16 cellular contexts compared by ENCODE assay signal in genomic region chr9:114694146-114694545, GRCh38. TPM values are rescaled to one million over a fixed set of nuclear protein-coding genes. Genes with fewer than 3 reads are reported as not detected.
DNase-seq lines count a peak whose midpoint lies in the region; FAIRE-seq and TF ChIP-seq lines count a peak whose summit lies in the region.
"Had no signal": no experiment of that assay in that cellular context is flagged by ENCODE, and none has a peak within 500 bp of the region (broad histone marks: within the 10 kb centered on the region; RNA-seq: fewer than 3 reads in every experiment).

No MANE protein-coding gene starts in this region.

- H3K36me3 ChIP-seq in mesenchymal stem cell (ENCODE audit: control insufficient read depth in 1 of 2, insufficient read depth in 2 of 2, low read depth in 1 of 2, low read length in 2 of 2): no peaks in the 10 kb centered on the region
- no peaks in the 10 kb centered on the region for H3K36me3 ChIP-seq in BE2C
- H3K36me3 ChIP-seq in uterus: no peaks in the 10 kb centered on the region
- H3K36me3 ChIP-seq: brain microvascular endothelial cell had no signal

- H2BK15ac ChIP-seq in mesenchymal stem cell (ENCODE audit: low read depth, poor library complexity, severe bottlenecking): no peak overlapping the region

- no peak overlapping the region for H2BK12ac ChIP-seq in mesenchymal stem cell (ENCODE audit: low read length in 2 of 2)

- peak; percentile 46 for FAIRE-seq in HTR-8/SVneo (lab: Jason Lieb, UNC)
- FAIRE-seq: H1, TTC549 had no signal

- H3K36me3 Mint-ChIP-seq in activated CD4-positive, alpha-beta T cell treated with anti-CD3 and anti-CD28 coated beads, Interleukin-2, amount 10 ng/mL, durations not matched to agents 7 days and 5 days (ENCODE audit: low read depth): peaks cover 38% of the 10 kb centered on the region
- peaks cover 3% of the 10 kb centered on the region for H3K36me3 Mint-ChIP-seq in activated naive CD8-positive, alpha-beta T cell

- CTCF ChIA-PET in activated CD4-positive, alpha-beta T cell treated with anti-CD3 and anti-CD28 coated beads, Interleukin-2, amount 10 ng/mL, durations not matched to agents 7 days and 5 days (lab: Charles Lee): interaction anchor here (1.1 to 5.6 kb wide), 10 partner anchors 9 to 288 kb away, joined by 3 to 29 read pairs (median 5); partner anchors contain the start of gene TEX48

- peaks cover 13% of the 10 kb centered on the region for H3K4me1 ChIP-seq in mesenchymal stem cell (ENCODE audit: control insufficient read depth, insufficient read depth, low read depth, low read length)
- no peaks in the 10 kb centered on the region for H3K4me1 ChIP-seq in BE2C
- H3K4me1 ChIP-seq in uterus: no peaks in the 10 kb centered on the region

- H2AK5ac ChIP-seq in mesenchymal stem cell (ENCODE audit: low read length, severe bottlenecking): peak overlapping the region; percentile 12

- H3K27ac ChIP-seq in mesenchymal stem cell (ENCODE audit: low read length, poor library complexity, severe bottlenecking) (no peak overlapping the region), uterus (no peak overlapping the region)
- H3K27ac ChIP-seq: brain microvascular endothelial cell had no signal

- peak overlapping the region; percentile 80 for H3K27ac Mint-ChIP-seq in activated CD4-positive, alpha-beta T cell treated with anti-CD3 and anti-CD28 coated beads, Interleukin-2, amount 10 ng/mL, durations not matched to agents 7 days and 5 days
- H3K27ac Mint-ChIP-seq in activated naive CD8-positive, alpha-beta T cell: peak overlapping the region; percentile 97

- no peak overlapping the region for H3K14ac ChIP-seq in mesenchymal stem cell (ENCODE audit: low read length in 2 of 2)

- no peak overlapping the region for H3K4me2 ChIP-seq in mesenchymal stem cell (ENCODE audit: low read length, poor library complexity, severe bottlenecking)

- no peaks in the 10 kb centered on the region for H3K9me3 ChIP-seq in mesenchymal stem cell (ENCODE audit: control insufficient read depth, low read length)
- H3K9me3 ChIP-seq in BE2C: no peaks in the 10 kb centered on the region
- H3K9me3 ChIP-seq in uterus: no peaks in the 10 kb centered on the region

- H2BK120ac ChIP-seq in mesenchymal stem cell (ENCODE audit: low read depth, low read length): no peak overlapping the region

- H3K4ac ChIP-seq in mesenchymal stem cell (ENCODE audit: low read depth in 1 of 2, low read length in 2 of 2): no peak overlapping the region

- no peak overlapping the region for H4K91ac ChIP-seq in mesenchymal stem cell (ENCODE audit: low read length)

- no peak overlapping the region for H3K9ac ChIP-seq in mesenchymal stem cell (ENCODE audit: low read length)

- no peak overlapping the region for H2BK5ac ChIP-seq in mesenchymal stem cell (ENCODE audit: low read depth, low read length, poor library complexity, severe bottlenecking)

- H3K27me3 Mint-ChIP-seq in activated CD4-positive, alpha-beta T cell treated with anti-CD3 and anti-CD28 coated beads, Interleukin-2, amount 10 ng/mL, durations not matched to agents 7 days and 5 days: no peaks in the 10 kb centered on the region
- no peaks in the 10 kb centered on the region for H3K27me3 Mint-ChIP-seq in activated naive CD8-positive, alpha-beta T cell

- no peak overlapping the region for H2AFZ ChIP-seq in mesenchymal stem cell (ENCODE audit: low read depth, low read length)

- WGBS in mesenchymal stem cell: 12% methylated on average over 2 of the region's 2 CpGs

- intact Hi-C loops in uterus (cut with DNase I; ENCODE audit: low total_unique reads): no loop called here

- no peak overlapping the region for H3K18ac ChIP-seq in mesenchymal stem cell (ENCODE audit: low read depth in 1 of 2, low read length in 2 of 2)

- no peak overlapping the region for H3K4me3 Mint-ChIP-seq in activated CD4-positive, alpha-beta T cell treated with anti-CD3 and anti-CD28 coated beads, Interleukin-2, amount 10 ng/mL, durations not matched to agents 7 days and 5 days
- no peak overlapping the region for H3K4me3 Mint-ChIP-seq in activated naive CD8-positive, alpha-beta T cell

- peaks cover 94% of the 10 kb centered on the region for H3K4me1 Mint-ChIP-seq in activated CD4-positive, alpha-beta T cell treated with anti-CD3 and anti-CD28 coated beads, Interleukin-2, amount 10 ng/mL, durations not matched to agents 7 days and 5 days
- H3K4me1 Mint-ChIP-seq in activated naive CD8-positive, alpha-beta T cell (ENCODE audit: low read depth): peaks cover 84% of the 10 kb centered on the region

- H3K79me1 ChIP-seq in mesenchymal stem cell (replicated peaks; ENCODE audit: low read length, poor library complexity, severe bottlenecking): no peaks in the 10 kb centered on the region

- peaks cover 13% of the 10 kb centered on the region for H3K9me3 Mint-ChIP-seq in activated CD4-positive, alpha-beta T cell treated with anti-CD3 and anti-CD28 coated beads, Interleukin-2, amount 10 ng/mL, durations not matched to agents 7 days and 5 days
- H3K9me3 Mint-ChIP-seq in activated naive CD8-positive, alpha-beta T cell (ENCODE audit: low read depth): no peaks in the 10 kb centered on the region

- TF ChIP-seq CTCF in BE2C (IDR thresholded peaks at IDR 0.05; ENCODE audit: low read depth, low read length) (no peak), uterus (IDR thresholded peaks at IDR 0.05) (no peak)

- H4K8ac ChIP-seq in mesenchymal stem cell (ENCODE audit: low read length): no peak overlapping the region

- H3K27me3 ChIP-seq in mesenchymal stem cell (ENCODE audit: control insufficient read depth in 1 of 2, insufficient read depth in 1 of 2, low read length in 2 of 2) (no peaks in the 10 kb centered on the region), BE2C (no peaks in the 10 kb centered on the region), uterus (no peaks in the 10 kb centered on the region)
- H3K27me3 ChIP-seq: brain microvascular endothelial cell had no signal

- no peak overlapping the region for H3K4me3 ChIP-seq in mesenchymal stem cell (ENCODE audit: insufficient read depth in 1 of 2, low read depth in 1 of 2, low read length in 2 of 2)
- H3K4me3 ChIP-seq in BE2C (ENCODE audit: low read depth, low read length): no peak overlapping the region
- H3K4me3 ChIP-seq in uterus: no peak overlapping the region

- DNase-seq in activated CD4-positive, alpha-beta T cell treated with anti-CD3 and anti-CD28 coated beads, Interleukin-2, amount 10 ng/mL, durations not matched to agents 7 days and 5 days: no peak
- no peak for DNase-seq in activated CD4-positive, alpha-beta T cell treated with anti-CD3 and anti-CD28 coated beads for 48 hours
- DNase-seq in HTR-8/SVneo (ENCODE audit: insufficient read length, low spot score): peak; percentile 67
- peak; percentile 17 for DNase-seq in mesenchymal stem cell
- no peak for DNase-seq in BE2C
- no peak for DNase-seq in uterus
- DNase-seq in NCI-H1436 treated with DMSO at 0.1 percent for 48 hours (lab: John Stamatoyannopoulos, UW): no peak
- DNase-seq: brain microvascular endothelial cell, KG1, NCI-H187 treated with DMSO at 0.1 percent for 48 hours, nucleus accumbens had no signal

- no peak for TF ChIP-seq POLR2A in uterus (IDR thresholded peaks at IDR 0.05)

- no peak overlapping the region for H3K23ac ChIP-seq in mesenchymal stem cell (ENCODE audit: low read length in 2 of 2)

- POLR2A ChIA-PET in activated CD4-positive, alpha-beta T cell treated with anti-CD3 and anti-CD28 coated beads, Interleukin-2, amount 10 ng/mL, durations not matched to agents 7 days and 5 days (lab: Charles Lee): interaction anchor here (0.6 kb wide), 1 partner anchor 302 kb away, joined by 3 read pairs; no protein-coding TSS in a partner anchor

RNA-seq across cellular contexts. Expression of gene TEX48, which starts 12.2 kb away (rescaled TPM):
- total RNA-seq in activated CD4-positive, alpha-beta T cell treated with anti-CD3 and anti-CD28 coated beads, Interleukin-2, amount 10 ng/mL, durations not matched to agents 7 days and 5 days: under 1 TPM; 0.83 to 0.97 TPM
- not detected for polyA plus RNA-seq in mesenchymal stem cell (2013, experiment 1 of 2)
- not detected for polyA plus RNA-seq in mesenchymal stem cell (2013, experiment 2 of 2)
- not detected for polyA plus RNA-seq in BE2C (2012; ENCODE audit: insufficient read depth, insufficient read length, low read depth)
- not detected for total RNA-seq in uterus
- total RNA-seq: A673, H1, skeletal muscle tissue had no signal
- polyA plus RNA-seq: H1 had no signal

RNA-seq across cellular contexts. Expression of gene TEX53, which starts 36.5 kb away (rescaled TPM):
- not detected for total RNA-seq in activated CD4-positive, alpha-beta T cell treated with anti-CD3 and anti-CD28 coated beads, Interleukin-2, amount 10 ng/mL, durations not matched to agents 7 days and 5 days
- not detected for polyA plus RNA-seq in mesenchymal stem cell (2013, experiment 1 of 2)
- polyA plus RNA-seq in mesenchymal stem cell (2013, experiment 2 of 2): not detected
- polyA plus RNA-seq in BE2C (2012; ENCODE audit: insufficient read depth, insufficient read length, low read depth): not detected
- total RNA-seq in uterus: not detected
- total RNA-seq: A673, H1, skeletal muscle tissue had no signal
- polyA plus RNA-seq: H1 had no signal

Comparison
In these comparisons a context has a peak if more than half of its experiments do, and no peak if none do; other contexts are left out.
1. DNase-seq: peak in HTR-8/SVneo (single experiment) and mesenchymal stem cell (single experiment); none in activated CD4-positive, alpha-beta T cell treated with anti-CD3 and anti-CD28 coated beads, Interleukin-2, amount 10 ng/mL, durations not matched to agents 7 days and 5 days (single experiment), activated CD4-positive, alpha-beta T cell treated with anti-CD3 and anti-CD28 coated beads for 48 hours (single experiment), BE2C (single experiment), uterus (0 of 2) and NCI-H1436 treated with DMSO at 0.1 percent for 48 hours (single experiment).